In genomic region chr11:118717733-118718132, GRCh38 we compare ENCODE assay signal across 10 cellular contexts. TPM values are rescaled to one million over a fixed set of nuclear protein-coding genes. Genes with fewer than 3 reads are reported as not detected.
DNase-seq lines count a peak whose midpoint lies in the region; ATAC-seq and TF ChIP-seq lines count a peak whose summit lies in the region.
"Not testable (repeated sequence)": the region's sequence is repeated elsewhere in the genome, so short reads cannot be mapped to it uniquely, and the experiment has no call there.
"Had no signal": no experiment of that assay in that cellular context is flagged by ENCODE, and none has a peak within 500 bp of the region (broad histone marks: within the 10 kb centered on the region; RNA-seq: fewer than 3 reads in every experiment).

No MANE protein-coding gene starts in this region.

- not testable (repeated sequence) for DNase-seq in GM23338 (ENCODE audit: low spot score); WTC11 (ENCODE audit: low spot score); central memory CD8-positive, alpha-beta T cell (ENCODE audit: low spot score in 2 of 2); endothelial cell (ENCODE audit: low spot score); type B pancreatic cell (ENCODE audit: extremely low spot score, unreplicated experiment)

- ATAC-seq in GM23338; WTC11; central memory CD8-positive, alpha-beta T cell (replicated peaks; ENCODE audit: extremely low read depth, poor library complexity, severe bottlenecking): not testable (repeated sequence)

- H3K4me1 ChIP-seq in GM23338 (ENCODE audit: insufficient read depth), result peaks cover 58% of the 10 kb centered on the region
- peaks cover 20% of the 10 kb centered on the region for H3K4me1 ChIP-seq in HUES6 (ENCODE audit: control insufficient read depth, insufficient read depth, low read length)

- peak overlapping the region; percentile 93 for H3K4me3 Mint-ChIP-seq in GM23338
- H3K4me3 Mint-ChIP-seq in WTC11, result peak overlapping the region; percentile 89
- not testable (repeated sequence) for H3K4me3 Mint-ChIP-seq in central memory CD8-positive, alpha-beta T cell; endothelial cell (ENCODE audit: unreplicated experiment); type B pancreatic cell

- not testable (repeated sequence) for H2AFZ ChIP-seq in GM23338

- H3K27me3 Mint-ChIP-seq in GM23338 (ENCODE audit: insufficient read depth, low read depth, poor library complexity), result peaks cover 20% of the 10 kb centered on the region
- H3K27me3 Mint-ChIP-seq in WTC11 (ENCODE audit: low read depth); central memory CD8-positive, alpha-beta T cell; endothelial cell (ENCODE audit: unreplicated experiment): not testable (repeated sequence)
- H3K27me3 Mint-ChIP-seq in type B pancreatic cell, result peaks cover 41% of the 10 kb centered on the region

- H3K27me3 ChIP-seq in GM23338 (ENCODE audit: insufficient read depth); HUES6 (ENCODE audit: control insufficient read depth, insufficient read depth, low read length): not testable (repeated sequence)

- H3F3A ChIP-seq in GM23338 (replicated peaks; ENCODE audit: low read depth), result peaks cover 18% of the 10 kb centered on the region

- POLR2A ChIA-PET in WTC11 (lab: Charles Lee), result not testable (repeated sequence)

- not testable (repeated sequence) for H3K36me3 ChIP-seq in GM23338 (ENCODE audit: insufficient read depth); HUES6 (ENCODE audit: control insufficient read depth, insufficient read depth, low read length)

- peak overlapping the region; percentile 62 for H3K4me3 ChIP-seq in GM23338
- peak overlapping the region; percentile 36; the same call in 1 of the 2 replicates for H3K4me3 ChIP-seq in HUES6 (ENCODE audit: low read depth, low read length)

- H3K36me3 Mint-ChIP-seq in GM23338 (ENCODE audit: low read depth), result peaks cover 53% of the 10 kb centered on the region
- H3K36me3 Mint-ChIP-seq in WTC11, result peaks cover 23% of the 10 kb centered on the region
- not testable (repeated sequence) for H3K36me3 Mint-ChIP-seq in central memory CD8-positive, alpha-beta T cell (ENCODE audit: insufficient read depth); endothelial cell (ENCODE audit: low read depth, unreplicated experiment); type B pancreatic cell

- not testable (repeated sequence) for H3K9me3 Mint-ChIP-seq in GM23338; WTC11; central memory CD8-positive, alpha-beta T cell; endothelial cell (ENCODE audit: unreplicated experiment); type B pancreatic cell

- TF ChIP-seq CTCF in GM23338 (conservative IDR thresholded peaks at IDR 0.05; ENCODE audit: low read depth in 2 of 2); WTC11 (IDR thresholded peaks at IDR 0.05); endothelial cell (IDR thresholded peaks at IDR 0.05; ENCODE audit: unreplicated experiment); type B pancreatic cell (conservative IDR thresholded peaks at IDR 0.05): not testable (repeated sequence)

- H3K9me2 ChIP-seq in GM23338 (ENCODE audit: insufficient read depth), result not testable (repeated sequence)

- peak overlapping the region; percentile 55 for H3K9ac ChIP-seq in HUES6 (ENCODE audit: low read length)

- H3K4me1 Mint-ChIP-seq in GM23338 (peaks cover 68% of the 10 kb centered on the region), WTC11 (peaks cover 74% of the 10 kb centered on the region), endothelial cell (ENCODE audit: unreplicated experiment) (peaks cover 56% of the 10 kb centered on the region), type B pancreatic cell (ENCODE audit: unreplicated experiment) (peaks cover 23% of the 10 kb centered on the region)
- H3K4me1 Mint-ChIP-seq in central memory CD8-positive, alpha-beta T cell, result not testable (repeated sequence)

- not testable (repeated sequence) for H3K9me3 ChIP-seq in HUES6 (ENCODE audit: control insufficient read depth, insufficient read depth, low read depth, low read length)

- peaks cover 42% of the 10 kb centered on the region for H3K79me2 ChIP-seq in GM23338 (replicated peaks; ENCODE audit: insufficient read depth)

- not testable (repeated sequence) for H4K20me1 ChIP-seq in GM23338 (replicated peaks; ENCODE audit: insufficient read depth)

- peak overlapping the region; percentile 98 for H3K27ac ChIP-seq in GM23338 (ENCODE audit: low read depth)
- peak overlapping the region; percentile 68; the same call in 1 of the 2 replicates for H3K27ac ChIP-seq in HUES6 (ENCODE audit: low read depth, low read length)

- H3K27ac Mint-ChIP-seq in GM23338 (peak overlapping the region; percentile 100), WTC11 (peak overlapping the region; percentile 99), endothelial cell (ENCODE audit: unreplicated experiment) (peak overlapping the region; percentile 44), type B pancreatic cell (peak overlapping the region; percentile 60)
- peak overlapping the region; percentile 63 for H3K27ac Mint-ChIP-seq in central memory CD8-positive, alpha-beta T cell (ENCODE audit: low read depth)

- H3K4me2 ChIP-seq in GM23338, result peak overlapping the region; percentile 84

- CTCF ChIA-PET in WTC11 (lab: Charles Lee), result interaction anchor here (1.3 kb wide), 1 partner anchor 28 kb away, joined by 5 read pairs; no protein-coding TSS in a partner anchor

RNA-seq across cellular contexts. Expression of gene TREH, which starts 38.3 kb away (rescaled TPM):
- total RNA-seq in GM23338 (2014; rRNA removed; shearing (Covaris generic)), result not detected in 2 replicates
- polyA plus RNA-seq in GM23338 (2016; fragmentation: Nextera tagmentation; extraction: Ambion mirVana), result 0.24 and 0.36 TPM in 2 replicates
- total RNA-seq in WTC11 (2021) (0.09 TPM in 1 of 3 replicates, not detected in the others), endothelial cell (ENCODE audit: unreplicated experiment) (not detected), type B pancreatic cell (ENCODE audit: low replicate concordance) (0.33 and 0.41 TPM in 2 replicates)
- total RNA-seq: CD4-positive, alpha-beta T cell; CD8-positive, alpha-beta memory T cell; G401 had no signal
- polyA plus RNA-seq: CD14-positive monocyte; CD8-positive, alpha-beta memory T cell had no signal

Comparison
In these comparisons a context has a peak if more than half of its experiments do, and no peak if none do; other contexts are left out.
1. H3K27ac Mint-ChIP-seq: peak in every context shown above with its lines; median percentile 100 in GM23338; 99 in WTC11; 63 in central memory CD8-positive, alpha-beta T cell; 60 in type B pancreatic cell; 44 in endothelial cell.